In the genomic region with DNA sequence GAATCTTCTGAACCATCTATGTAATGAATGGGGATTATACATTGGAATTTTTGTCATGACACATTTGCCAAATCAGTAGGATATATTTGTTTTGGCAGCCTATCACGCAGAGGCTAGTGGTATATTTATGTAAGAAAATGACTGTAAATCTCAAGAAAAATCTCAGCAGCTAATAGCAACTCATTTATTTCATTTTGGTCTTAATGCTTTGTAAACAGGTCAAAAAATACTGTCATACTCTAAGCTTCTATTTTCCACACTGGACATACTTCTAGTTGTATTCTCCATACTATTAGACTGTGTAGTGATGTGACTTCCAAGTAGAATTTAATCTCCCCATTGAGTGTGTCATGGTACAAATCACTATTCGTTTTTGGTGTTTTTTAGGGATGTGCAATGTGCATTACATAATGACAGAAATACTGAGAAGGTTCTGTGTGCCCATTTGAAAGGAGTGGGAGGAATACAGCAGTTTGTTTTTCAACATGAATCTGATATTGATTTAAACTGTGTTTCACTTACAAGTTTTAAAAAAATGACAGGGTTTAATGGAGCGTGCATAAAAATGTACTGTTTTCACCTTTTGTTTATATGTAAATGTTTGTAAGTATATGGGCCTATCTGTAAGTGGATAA, we compare ENCODE assay signal across 16 cellular contexts. TPM values are rescaled to one million over a fixed set of nuclear protein-coding genes. Genes with fewer than 3 reads are reported as not detected.
A peak's percentile ranks its signal among the peaks of the same experiment; 100 is the strongest.
DNase-seq lines count a peak whose midpoint lies in the region; ATAC-seq and TF ChIP-seq lines count a peak whose summit lies in the region.
"Had no signal": no experiment of that assay in that cellular context is flagged by ENCODE, and none has a peak within 500 bp of the region (broad histone marks: within the 10 kb centered on the region; RNA-seq: fewer than 3 reads in every experiment).

No MANE protein-coding gene starts in this region.

- H3K27ac ChIP-seq in OCI-LY7 (ENCODE audit: low read depth, low read length, poor library complexity, severe bottlenecking) (no peak overlapping the region), temporal lobe (ENCODE audit: low read depth, low read length) (peak overlapping the region; percentile 55), colonic mucosa (no peak overlapping the region)
- H3K27ac ChIP-seq: Peyer's patch had no signal

- no peaks in the 10 kb centered on the region for H3K79me2 ChIP-seq in OCI-LY7 (ENCODE audit: insufficient read depth, low read depth, low read length)

- TF ChIP-seq CTCF in OCI-LY7 (conservative IDR thresholded peaks at IDR 0.05; ENCODE audit: low read length) (no peak), choroid plexus epithelial cell (conservative IDR thresholded peaks at IDR 0.05; ENCODE audit: low read depth, low read length) (no peak), colonic mucosa (IDR thresholded peaks at IDR 0.05) (no peak)

- H3K4me3 ChIP-seq in OCI-LY7 (ENCODE audit: low read depth, low read length, poor library complexity, severe bottlenecking) = no peak overlapping the region
- no peak overlapping the region for H3K4me3 ChIP-seq in choroid plexus epithelial cell (ENCODE audit: low read depth, low read length)
- H3K4me3 ChIP-seq in colonic mucosa = no peak overlapping the region
- H3K4me3 ChIP-seq: Peyer's patch had no signal

- no peaks in the 10 kb centered on the region for H3K9me3 Mint-ChIP-seq in activated naive CD4-positive, alpha-beta T cell treated with anti-CD3 and anti-CD28 coated beads, Interleukin-2, amount 50 U/mL, for 72 hours

- H3K9me2 ChIP-seq in OCI-LY7 (ENCODE audit: insufficient read depth, low read length) = no peaks in the 10 kb centered on the region

- ATAC-seq in activated naive CD4-positive, alpha-beta T cell treated with anti-CD3 and anti-CD28 coated beads, Interleukin-2, amount 50 U/mL, for 72 hours = no peak
- ATAC-seq in HG02885 (IDR thresholded peaks at IDR 0.05; ENCODE audit: poor library complexity, unreplicated experiment) (no peak), GM21526 (IDR thresholded peaks at IDR 0.05; ENCODE audit: low FRiP score, unreplicated experiment) (no peak)

- peaks cover 76% of the 10 kb centered on the region for H3K36me3 ChIP-seq in OCI-LY7 (ENCODE audit: insufficient read depth, low read length)
- H3K36me3 ChIP-seq in colonic mucosa = no peaks in the 10 kb centered on the region

- H4K20me1 ChIP-seq in OCI-LY7 (ENCODE audit: insufficient read depth, low read length) = 0 out of 2 replicates have a peak, but pooled peaks cover 9% of the 10 kb centered on the region

- peaks cover 5 to 19% of the 10 kb centered on the region in 2 donors for H3K36me3 Mint-ChIP-seq in activated naive CD4-positive, alpha-beta T cell treated with anti-CD3 and anti-CD28 coated beads, Interleukin-2, amount 50 U/mL, for 72 hours

- no peak overlapping the region for H2AFZ ChIP-seq in OCI-LY7 (ENCODE audit: low read length)

- H3K4me2 ChIP-seq in OCI-LY7 (ENCODE audit: low read length) = no peak overlapping the region

- POLR2A ChIA-PET in OCI-LY7 (lab: Charles Lee) = interaction anchor here (0.6 kb wide), 2 partner anchors 31 to 76 kb away, joined by 3 read pairs; no protein-coding TSS in a partner anchor

- no peak overlapping the region for H3K9ac ChIP-seq in colonic mucosa (ENCODE audit: low read depth in 2 of 2, low read length in 2 of 2)

- H3K4me1 ChIP-seq in OCI-LY7 (ENCODE audit: insufficient read depth, low read length, poor library complexity, severe bottlenecking) (no peaks in the 10 kb centered on the region), colonic mucosa (no peaks in the 10 kb centered on the region)
- H3K4me1 ChIP-seq: Peyer's patch had no signal

- CTCF ChIA-PET in OCI-LY7 (lab: Charles Lee; ENCODE audit: unreplicated experiment) = no interaction called here

- BruUV-seq in OCI-LY7 (replicated peaks; lab: Mats Ljungman, UMichigan) = TSS peak; percentile 13

- DNase-seq in activated naive CD4-positive, alpha-beta T cell treated with anti-CD3 and anti-CD28 coated beads, Interleukin-2, amount 50 U/mL, for 72 hours (ENCODE audit: low spot score in 2 of 2) = no peak
- no peak for DNase-seq in activated naive CD4-positive, alpha-beta T cell treated with Interleukin-2 at 50 U/mL for 16 hours
- DNase-seq in OCI-LY7 (ENCODE audit: low spot score) (no peak), choroid plexus epithelial cell (ENCODE audit: low read depth) (peak; percentile 49), colonic mucosa (no peak)
- DNase-seq: 8988T, DMS 273 treated with DMSO at 0.1 percent for 48 hours, NCI-H1092, NCI-H2107, NCI-H226, NCI-H524 treated with DMSO at 0.1 percent for 48 hours, Peyer's patch, SHP77 treated with DMSO at 0.1 percent for 48 hours had no signal

- H3K27me3 ChIP-seq in colonic mucosa = no peaks in the 10 kb centered on the region
- H3K27me3 ChIP-seq: Peyer's patch had no signal

- H3K9me3 ChIP-seq in OCI-LY7 (ENCODE audit: low read length) (no peaks in the 10 kb centered on the region), colonic mucosa (no peaks in the 10 kb centered on the region)
- H3K9me3 ChIP-seq: Peyer's patch had no signal

- H3K27ac Mint-ChIP-seq in activated naive CD4-positive, alpha-beta T cell treated with anti-CD3 and anti-CD28 coated beads, Interleukin-2, amount 50 U/mL, for 72 hours = peak overlapping the region; percentile 35 to 68

- intact Hi-C loops in OCI-LY7 (cut with micrococcal nuclease; ENCODE audit: unreplicated experiment) (loop anchor here (10.0 kb wide), 1 partner anchor 248 kb away; no protein-coding TSS in a partner anchor), colonic mucosa (cut with DNase I) (loop anchor here (10.0 kb wide), 1 partner anchor 158 kb away; no protein-coding TSS in a partner anchor)

RNA-seq across cellular contexts. Expression of gene CLUH, which starts 29.1 kb away (rescaled TPM):
- total RNA-seq in activated naive CD4-positive, alpha-beta T cell treated with anti-CD3 and anti-CD28 coated beads, Interleukin-2, amount 50 U/mL, for 72 hours = 10 to 100 TPM; 56.9 to 93.2 TPM
- total RNA-seq in OCI-LY7 (2014; rRNA removed; shearing (Covaris generic)) = 85.2 and 96.3 TPM in 2 replicates
- total RNA-seq in OCI-LY7 (2022) = 122 and 132 TPM in 2 replicates
- 24.1 TPM for total RNA-seq in temporal lobe
- 100 to 1,000 TPM; 111 to 285 TPM for total RNA-seq in colonic mucosa
